1 cellular context compared by ENCODE assay signal in the genomic region with DNA sequence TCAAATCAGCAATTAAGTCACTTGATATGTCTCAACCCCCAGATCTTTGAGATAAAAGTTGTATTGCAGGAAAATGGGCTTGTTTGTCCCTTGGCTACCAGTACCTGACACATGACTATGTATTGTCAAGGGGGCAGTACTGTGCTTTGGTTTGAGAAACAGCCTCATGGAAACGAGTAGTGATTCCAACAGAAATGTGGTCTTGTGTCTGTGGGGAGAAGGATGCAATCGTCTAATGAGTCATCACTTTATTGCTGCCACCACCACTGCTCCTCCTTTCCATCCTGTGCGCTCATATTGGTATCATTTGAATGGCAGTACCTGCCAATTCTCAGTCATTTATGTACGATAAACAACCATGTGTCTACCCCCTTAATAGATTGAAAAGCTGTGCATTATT.
TF ChIP-seq lines count a peak whose summit lies in the region.

No MANE protein-coding gene starts in this region.

TF ChIP-seq in K562, 482 proteins besides CTCF, POLR2A, EP300 and RAD21:
- no peak for TF ChIP-seq BCOR (IDR thresholded peaks at IDR 0.05)
- TF ChIP-seq NCOA2 (IDR thresholded peaks at IDR 0.05; ENCODE audit: partially characterized antibody in 2 of 2), result no peak
- no peak for TF ChIP-seq CEBPG (CRISPR knock-in tag; IDR thresholded peaks at IDR 0.05)
- TF ChIP-seq CEBPG (tag; conservative IDR thresholded peaks at IDR 0.05 in 1 of 2, IDR thresholded peaks at IDR 0.05 in 1 of 2), result 0 out of 4 replicates have a peak, but pooled peaks of 1 of the 2 experiments have one; percentile 24
- TF ChIP-seq PHTF2 (CRISPR knock-in tag; IDR thresholded peaks at IDR 0.05), result no peak
- TF ChIP-seq, protein P1, sequence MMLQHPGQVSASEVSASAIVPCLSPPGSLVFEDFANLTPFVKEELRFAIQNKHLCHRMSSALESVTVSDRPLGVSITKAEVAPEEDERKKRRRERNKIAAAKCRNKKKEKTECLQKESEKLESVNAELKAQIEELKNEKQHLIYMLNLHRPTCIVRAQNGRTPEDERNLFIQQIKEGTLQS (IDR thresholded peaks at IDR 0.05), result peak; percentile 55
- TF ChIP-seq, protein P1 (CRISPR knock-in tag; conservative IDR thresholded peaks at IDR 0.05), result no peak
- TF ChIP-seq MAFG (tag; conservative IDR thresholded peaks at IDR 0.05), result peak; percentile 58
- TF ChIP-seq C11orf30 (IDR thresholded peaks at IDR 0.05; ENCODE audit: low read depth), result peak; percentile 35; the same call in 1 of the 2 replicates
- TF ChIP-seq RBM14 (IDR thresholded peaks at IDR 0.05; ENCODE audit: borderline replicate concordance, insufficient read depth, low read depth, low read length), result no peak
- TF ChIP-seq FOSL1 (tag; conservative IDR thresholded peaks at IDR 0.05), result peak; percentile 80
- no peak for TF ChIP-seq CSDE1 (IDR thresholded peaks at IDR 0.05)
- peak; percentile 17; the same call in 1 of the 2 replicates for TF ChIP-seq JUND (IDR thresholded peaks at IDR 0.05; ENCODE audit: borderline replicate concordance, low read depth, low read length)
- TF ChIP-seq JUND (tag; IDR thresholded peaks at IDR 0.05; ENCODE audit: borderline replicate concordance, low read depth, low read length), result peak; percentile 27; the same call in 1 of the 3 replicates
- no peak for TF ChIP-seq NCOA4 (IDR thresholded peaks at IDR 0.05; ENCODE audit: partially characterized antibody)
- peak; percentile 35; the same call in 1 of the 2 replicates for TF ChIP-seq NFE2 (IDR thresholded peaks at IDR 0.05; ENCODE audit: low read depth)
